Comparison of ENCODE assay signal across 8 cellular contexts in genomic region chr20:46512943-46513844, GRCh38. TPM values are rescaled to one million over a fixed set of nuclear protein-coding genes. Genes with fewer than 3 reads are reported as not detected.
A peak's percentile ranks its signal among the peaks of the same experiment; 100 is the strongest.
DNase-seq lines count a peak whose midpoint lies in the region; ATAC-seq and TF ChIP-seq lines count a peak whose summit lies in the region.

ZNF334 (minus strand) TSS chr20:46513559; CDS start chr20:46512102, 1,457 bp downstream.

- no peak within 1 kb of the TSS for H3K27ac ChIP-seq in temporal lobe (ENCODE audit: low read depth, low read length)

- TF ChIP-seq CTCF in foreskin fibroblast (IDR thresholded peaks at IDR 0.05; ENCODE audit: low read depth, low read length), result no peak

- H3K9me3 Mint-ChIP-seq in natural killer cell treated with Interleukin-12 subunit alpha and Interleukin-12 subunit beta and Interleukin-15 and Interleukin-18, amount 100 ng/mL, for 72 hours, result no peaks in the 10 kb centered on the region

- H3K27me3 Mint-ChIP-seq in natural killer cell treated with Interleukin-12 subunit alpha and Interleukin-12 subunit beta and Interleukin-15 and Interleukin-18, amount 100 ng/mL, for 72 hours, result peaks cover 19 to 32% of the 10 kb centered on the region in 2 donors

- H3K4me3 Mint-ChIP-seq in natural killer cell treated with Interleukin-12 subunit alpha and Interleukin-12 subunit beta and Interleukin-15 and Interleukin-18, amount 100 ng/mL, for 72 hours, result peak within 1 kb of the TSS; percentile 75

- H3K36me3 Mint-ChIP-seq in natural killer cell treated with Interleukin-12 subunit alpha and Interleukin-12 subunit beta and Interleukin-15 and Interleukin-18, amount 100 ng/mL, for 72 hours, result no peaks in the 10 kb centered on the region

- no peak within 1 kb of the TSS for H3K27ac Mint-ChIP-seq in natural killer cell treated with Interleukin-12 subunit alpha and Interleukin-12 subunit beta and Interleukin-15 and Interleukin-18, amount 100 ng/mL, for 72 hours

- peak within 1 kb of the TSS; percentile 54 to 60 for H3K4me3 ChIP-seq in foreskin fibroblast (ENCODE audit: low read depth in 1 of 2, low read length in 2 of 2)

- ATAC-seq in GM18511 (IDR thresholded peaks at IDR 0.05; ENCODE audit: unreplicated experiment), result peak; percentile 50
- ATAC-seq in natural killer cell treated with Interleukin-12 subunit alpha and Interleukin-12 subunit beta and Interleukin-15 and Interleukin-18, amount 100 ng/mL, for 72 hours, result peak; percentile 62 to 74

- peak; percentile 46 for DNase-seq in 8988T
- DNase-seq in NCI-H2029 (lab: John Stamatoyannopoulos, UW), result peak; percentile 81
- DNase-seq in activated CD8-positive, alpha-beta memory T cell treated with anti-CD3 and anti-CD28 coated beads for 48 hours (ENCODE audit: low read depth in 2 of 3, low spot score in 2 of 3), result peak; percentile 10 to 38 (median 35)
- peak; percentile 4 to 76 for DNase-seq in foreskin fibroblast
- no peak for DNase-seq in natural killer cell treated with Interleukin-12 subunit alpha and Interleukin-12 subunit beta and Interleukin-15 and Interleukin-18, amount 100 ng/mL, for 72 hours (ENCODE audit: low spot score)
- no peak for DNase-seq in KG1 (lab: John Stamatoyannopoulos, UW)

- peaks cover 4 to 8% of the 10 kb centered on the region in 2 donors for H3K4me1 Mint-ChIP-seq in natural killer cell treated with Interleukin-12 subunit alpha and Interleukin-12 subunit beta and Interleukin-15 and Interleukin-18, amount 100 ng/mL, for 72 hours (ENCODE audit: low read depth in 2 of 2)

RNA-seq across cellular contexts. Expression of gene ZNF334, which starts in this region (rescaled TPM):
- total RNA-seq in natural killer cell treated with Interleukin-12 subunit alpha and Interleukin-12 subunit beta and Interleukin-15 and Interleukin-18, amount 100 ng/mL, for 72 hours, result under 1 TPM; 0.70 to 0.78 TPM
- total RNA-seq in temporal lobe, result 17.5 TPM

Comparison
In these comparisons a context has a peak if more than half of its experiments do, and no peak if none do; other contexts are left out.
1. RNA of gene ZNF334 (total RNA-seq): 17.5 TPM in temporal lobe (single experiment); 0.70 to 0.78 TPM in natural killer cell treated with Interleukin-12 subunit alpha and Interleukin-12 subunit beta and Interleukin-15 and Interleukin-18, amount 100 ng/mL, for 72 hours; every median in the first group is over 10 times any median in the second.
2. Peak in ATAC-seq in natural killer cell treated with Interleukin-12 subunit alpha and Interleukin-12 subunit beta and Interleukin-15 and Interleukin-18, amount 100 ng/mL, for 72 hours; RNA of the gene not detected or under 1 TPM.
3. DNase-seq: peak in 8988T (single experiment), NCI-H2029 (single experiment), activated CD8-positive, alpha-beta memory T cell treated with anti-CD3 and anti-CD28 coated beads for 48 hours (3 of 3) and foreskin fibroblast (2 of 2); none in natural killer cell treated with Interleukin-12 subunit alpha and Interleukin-12 subunit beta and Interleukin-15 and Interleukin-18, amount 100 ng/mL, for 72 hours (single experiment) and KG1 (single experiment).